Comparison of ENCODE assay signal across 15 cellular contexts in the genomic region with DNA sequence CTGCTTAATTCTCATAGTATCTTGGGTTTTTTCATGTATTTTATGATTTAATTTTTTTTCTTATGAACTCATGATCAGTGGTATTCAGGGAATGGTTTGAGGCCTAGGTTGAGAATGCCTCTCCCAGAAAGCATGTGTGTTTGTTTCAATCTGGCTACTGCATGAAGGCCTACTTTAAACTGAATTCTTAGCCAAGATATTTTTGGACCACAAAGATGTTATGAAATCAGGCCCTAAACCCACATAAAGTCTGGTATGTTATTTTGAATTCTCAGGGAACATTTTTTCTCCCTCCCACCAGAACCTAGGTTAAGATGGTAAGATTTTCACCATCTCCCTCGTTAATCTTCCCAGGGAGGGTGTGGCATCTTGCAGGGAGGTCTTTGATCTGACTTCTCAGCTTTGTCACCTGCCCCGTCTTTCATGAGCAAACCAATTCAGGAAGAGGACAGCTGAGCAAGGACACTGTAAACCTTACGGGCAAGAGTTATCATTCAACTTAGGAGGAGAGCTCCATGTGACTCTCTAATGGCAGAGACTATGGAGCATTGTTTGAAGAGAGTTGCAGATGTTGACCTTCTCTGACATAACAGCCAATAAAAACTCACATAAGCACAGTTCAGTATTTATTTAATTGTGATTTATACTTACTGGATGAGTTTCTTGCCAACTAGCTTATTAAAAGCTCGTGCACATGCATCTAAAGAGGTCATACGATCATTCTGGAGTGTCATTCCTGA. TPM values are rescaled to one million over a fixed set of nuclear protein-coding genes. Genes with fewer than 3 reads are reported as not detected.
DNase-seq lines count a peak whose midpoint lies in the region; ATAC-seq and TF ChIP-seq lines count a peak whose summit lies in the region.
"Had no signal": no experiment of that assay in that cellular context is flagged by ENCODE, and none has a peak within 500 bp of the region (broad histone marks: within the 10 kb centered on the region; RNA-seq: fewer than 3 reads in every experiment).

No MANE protein-coding gene starts in this region.

- H3K36me3 ChIP-seq in body of pancreas (replicated peaks in 1 of 2; ENCODE audit: insufficient read depth in 1 of 2, low read depth in 2 of 2) (no peaks in the 10 kb centered on the region), upper lobe of right lung (no peaks in the 10 kb centered on the region)

- H3K4me3 ChIP-seq in body of pancreas (no peak overlapping the region), upper lobe of right lung (no peak overlapping the region)
- H3K4me3 ChIP-seq: A549, SK-N-MC had no signal

- H3K27me3 Mint-ChIP-seq in activated CD4-positive, alpha-beta T cell treated with anti-CD3 and anti-CD28 coated beads, Interleukin-2, amount 10 ng/mL, durations not matched to agents 24 days and 14 days: no peaks in the 10 kb centered on the region
- H3K27me3 Mint-ChIP-seq in central memory CD8-positive, alpha-beta T cell: no peaks in the 10 kb centered on the region

- no peaks in the 10 kb centered on the region for H3K9me3 ChIP-seq in body of pancreas
- no peaks in the 10 kb centered on the region for H3K9me3 ChIP-seq in upper lobe of right lung
- H3K9me3 ChIP-seq: A549 had no signal

- no peak overlapping the region for H3K4me3 Mint-ChIP-seq in activated CD4-positive, alpha-beta T cell treated with anti-CD3 and anti-CD28 coated beads, Interleukin-2, amount 10 ng/mL, durations not matched to agents 24 days and 14 days
- H3K4me3 Mint-ChIP-seq in central memory CD8-positive, alpha-beta T cell: peak overlapping the region; percentile 61

- intact Hi-C loops in activated CD4-positive, alpha-beta T cell treated with anti-CD3 and anti-CD28 coated beads, Interleukin-2, amount 10 ng/mL, durations not matched to agents 24 days and 14 days (cut with micrococcal nuclease): loop anchor here (10.0 kb wide), 2 partner anchors 886 to 1146 kb away; no protein-coding TSS in a partner anchor
- intact Hi-C loops in sciatic nerve (cut with DNase I) (no loop called here), body of pancreas (cut with DNase I) (no loop called here), upper lobe of right lung (cut with DNase I) (no loop called here)

- no peak for ATAC-seq in central memory CD8-positive, alpha-beta T cell (replicated peaks; ENCODE audit: extremely low read depth, poor library complexity, severe bottlenecking)
- ATAC-seq in sciatic nerve (peak; percentile 79), body of pancreas (no peak), upper lobe of right lung (no peak)
- ATAC-seq: A549 had no signal

- H3K27ac ChIP-seq in body of pancreas: no peak overlapping the region
- H3K27ac ChIP-seq in upper lobe of right lung: no peak overlapping the region
- H3K27ac ChIP-seq: A549, SK-N-MC had no signal

- peaks cover 11% of the 10 kb centered on the region for H3K9me3 Mint-ChIP-seq in activated CD4-positive, alpha-beta T cell treated with anti-CD3 and anti-CD28 coated beads, Interleukin-2, amount 10 ng/mL, durations not matched to agents 24 days and 14 days
- H3K9me3 Mint-ChIP-seq in central memory CD8-positive, alpha-beta T cell: no peaks in the 10 kb centered on the region

- H3K27ac Mint-ChIP-seq in activated CD4-positive, alpha-beta T cell treated with anti-CD3 and anti-CD28 coated beads, Interleukin-2, amount 10 ng/mL, durations not matched to agents 24 days and 14 days: peak overlapping the region; percentile 52
- peak overlapping the region; percentile 97 for H3K27ac Mint-ChIP-seq in central memory CD8-positive, alpha-beta T cell (ENCODE audit: low read depth)

- peaks cover 69% of the 10 kb centered on the region for H3K4me1 Mint-ChIP-seq in activated CD4-positive, alpha-beta T cell treated with anti-CD3 and anti-CD28 coated beads, Interleukin-2, amount 10 ng/mL, durations not matched to agents 24 days and 14 days
- peaks cover 93% of the 10 kb centered on the region for H3K4me1 Mint-ChIP-seq in central memory CD8-positive, alpha-beta T cell

- no peak for DNase-seq in activated CD4-positive, alpha-beta T cell treated with anti-CD3 and anti-CD28 coated beads, Interleukin-2, amount 10 ng/mL, durations not matched to agents 24 days and 14 days
- DNase-seq in activated CD4-positive, alpha-beta T cell treated with anti-CD3 and anti-CD28 coated beads for 4 hours: no peak
- DNase-seq in NCI-H510A (lab: John Stamatoyannopoulos, UW) (peak; percentile 56), sciatic nerve (ENCODE audit: low spot score) (no peak), DMS 273 (lab: John Stamatoyannopoulos, UW; ENCODE audit: unreplicated experiment) (no peak), body of pancreas (no peak), upper lobe of right lung (no peak)
- DNase-seq in central memory CD8-positive, alpha-beta T cell (ENCODE audit: low spot score in 2 of 2): no peak
- DNase-seq: activated CD4-positive, alpha-beta T cell treated with anti-CD3 and anti-CD28 coated beads, Interleukin-2, amount 50 U/mL, for 4 hours; midbrain; NCI-H1105 treated with DMSO at 0.1 percent for 48 hours; NCI-H748 treated with DMSO at 0.1 percent for 48 hours had no signal

- WGBS in body of pancreas, 2 donors: 68 to 87% methylated on average over 5 of the region's 5 CpGs

- TF ChIP-seq POLR2A in body of pancreas (IDR thresholded peaks at IDR 0.05): no peak

- no peak for TF ChIP-seq CTCF in body of pancreas (IDR thresholded peaks at IDR 0.05)
- TF ChIP-seq CTCF in upper lobe of right lung (IDR thresholded peaks at IDR 0.05): no peak

- H3K27me3 ChIP-seq in body of pancreas: no peaks in the 10 kb centered on the region
- H3K27me3 ChIP-seq in upper lobe of right lung: no peaks in the 10 kb centered on the region

- peaks cover 24% of the 10 kb centered on the region for H3K36me3 Mint-ChIP-seq in activated CD4-positive, alpha-beta T cell treated with anti-CD3 and anti-CD28 coated beads, Interleukin-2, amount 10 ng/mL, durations not matched to agents 24 days and 14 days (ENCODE audit: low read depth)
- H3K36me3 Mint-ChIP-seq in central memory CD8-positive, alpha-beta T cell (ENCODE audit: insufficient read depth): peaks cover 1% of the 10 kb centered on the region

- H3K4me1 ChIP-seq in body of pancreas (no peaks in the 10 kb centered on the region), upper lobe of right lung (peaks cover 4% of the 10 kb centered on the region)
- H3K4me1 ChIP-seq: A549 had no signal

RNA-seq across cellular contexts. Expression of gene ACKR3, which starts 21.3 kb away (rescaled TPM):
- 0.58 and 0.64 TPM in 2 replicates for total RNA-seq in activated CD4-positive, alpha-beta T cell treated with anti-CD3 and anti-CD28 coated beads, Interleukin-2, amount 10 ng/mL, durations not matched to agents 24 days and 14 days
- 90.5 TPM for total RNA-seq in sciatic nerve
- 10 to 100 TPM; 10.4 to 18.1 TPM for total RNA-seq in body of pancreas
- 9.1 TPM for total RNA-seq in upper lobe of right lung
- total RNA-seq: epithelial cell of proximal tubule had no signal
